Comparison of ENCODE assay signal across 35 cellular contexts in genomic region chr6:151409679-151410078, GRCh38. TPM values are rescaled to one million over a fixed set of nuclear protein-coding genes. Genes with fewer than 3 reads are reported as not detected.
DNase-seq lines count a peak whose midpoint lies in the region; ATAC-seq, FAIRE-seq and TF ChIP-seq lines count a peak whose summit lies in the region.
"Had no signal": no experiment of that assay in that cellular context is flagged by ENCODE, and none has a peak within 500 bp of the region (broad histone marks: within the 10 kb centered on the region; RNA-seq: fewer than 3 reads in every experiment).

No MANE protein-coding gene starts in this region.

- no peak overlapping the region for H3K4me3 ChIP-seq in CD8-positive, alpha-beta T cell (ENCODE audit: low read depth, low read length)
- H3K4me3 ChIP-seq in GM23338 (no peak overlapping the region), GM12878 (no peak overlapping the region), tibial nerve (no peak overlapping the region), lower leg skin (ENCODE audit: low read depth, poor library complexity, severe bottlenecking) (no peak overlapping the region), MM.1S (ENCODE audit: low read length) (no peak overlapping the region)
- H3K4me3 ChIP-seq: BLaER1 treated with 17β-estradiol and CSF1 and Interleukin-3, amounts not matched to agents 10 nM and 100 nM; breast epithelium; neural progenitor cell; right atrium auricular region; SJCRH30; smooth muscle cell; stomach; thyroid gland had no signal

- peaks cover 60% of the 10 kb centered on the region for H3K36me3 Mint-ChIP-seq in CD8-positive, alpha-beta T cell
- peaks cover 69% of the 10 kb centered on the region for H3K36me3 Mint-ChIP-seq in GM23338 (ENCODE audit: low read depth)
- peaks cover 27% of the 10 kb centered on the region for H3K36me3 Mint-ChIP-seq in natural killer cell treated with Interleukin-12 subunit alpha and Interleukin-12 subunit beta and Interleukin-15 and Interleukin-18, amount 100 ng/mL, for 72 hours

- 0 out of 2 replicates have a peak, but pooled peaks cover 6% of the 10 kb centered on the region for H3F3A ChIP-seq in GM23338 (replicated peaks; ENCODE audit: low read depth)
- H3F3A ChIP-seq in MM.1S (ENCODE audit: insufficient read depth, low read length): no peaks in the 10 kb centered on the region

- intact Hi-C loops in CD8-positive, alpha-beta T cell (cut with DNase I, micrococcal nuclease): loop anchor here (2.0 to 10.0 kb wide), 2 partner anchors 17 to 55 kb away; no protein-coding TSS in a partner anchor
- intact Hi-C loops in GM12878 (cut with micrococcal nuclease; ENCODE audit: unreplicated experiment) (no loop called here), lower leg skin (cut with DNase I; ENCODE audit: low total_unique reads) (no loop called here)

- H3K9me3 Mint-ChIP-seq in CD8-positive, alpha-beta T cell: no peaks in the 10 kb centered on the region
- no peaks in the 10 kb centered on the region; the same call in 2 of the 3 replicates for H3K9me3 Mint-ChIP-seq in GM23338
- no peaks in the 10 kb centered on the region for H3K9me3 Mint-ChIP-seq in natural killer cell treated with Interleukin-12 subunit alpha and Interleukin-12 subunit beta and Interleukin-15 and Interleukin-18, amount 100 ng/mL, for 72 hours

- H3K9ac ChIP-seq in GM12878 (ENCODE audit: control insufficient read depth, insufficient read depth, low read length) (no peak overlapping the region), MM.1S (ENCODE audit: low read length) (no peak overlapping the region)
- H3K9ac ChIP-seq: BLaER1 treated with 17β-estradiol and CSF1 and Interleukin-3, amounts not matched to agents 10 nM and 100 nM; neural progenitor cell had no signal

- 98% methylated on average over 6 of the region's 7 CpGs for WGBS in GM12878 (ENCODE audit: insufficient coverage, insufficient replicate concordance, low lambda C conversion rate, missing lambda C conversion rate)
- 86 to 92% methylated on average over 7 of the region's 7 CpGs for WGBS in tibial nerve, 2 donors
- 94 to 97% methylated on average over 7 of the region's 7 CpGs for WGBS in lower leg skin, 2 donors

- no peak overlapping the region for H3K4me3 Mint-ChIP-seq in CD8-positive, alpha-beta T cell
- no peak overlapping the region for H3K4me3 Mint-ChIP-seq in GM23338
- no peak overlapping the region for H3K4me3 Mint-ChIP-seq in natural killer cell treated with Interleukin-12 subunit alpha and Interleukin-12 subunit beta and Interleukin-15 and Interleukin-18, amount 100 ng/mL, for 72 hours
- H3K4me3 Mint-ChIP-seq: neural progenitor cell had no signal

- H3K27ac ChIP-seq in CD8-positive, alpha-beta T cell (ENCODE audit: low read depth, low read length): no peak overlapping the region
- H3K27ac ChIP-seq in GM23338 (ENCODE audit: low read depth) (no peak overlapping the region), GM12878 (ENCODE audit: control insufficient read depth, insufficient read depth) (no peak overlapping the region), tibial nerve (no peak overlapping the region), MM.1S (ENCODE audit: low read length) (no peak overlapping the region)
- H3K27ac ChIP-seq: BLaER1 treated with 17β-estradiol and CSF1 and Interleukin-3, amounts not matched to agents 10 nM and 100 nM; breast epithelium; epithelial cell of prostate; HL-60; neural progenitor cell; right atrium auricular region; SJCRH30; stomach; thyroid gland; VCaP had no signal

- no peaks in the 10 kb centered on the region for H3K27me3 Mint-ChIP-seq in CD8-positive, alpha-beta T cell (ENCODE audit: low read depth)
- H3K27me3 Mint-ChIP-seq in GM23338 (ENCODE audit: insufficient read depth, low read depth, poor library complexity): peaks cover 15% of the 10 kb centered on the region
- no peaks in the 10 kb centered on the region for H3K27me3 Mint-ChIP-seq in natural killer cell treated with Interleukin-12 subunit alpha and Interleukin-12 subunit beta and Interleukin-15 and Interleukin-18, amount 100 ng/mL, for 72 hours

- TF ChIP-seq CTCF in CD8-positive, alpha-beta T cell (IDR thresholded peaks at IDR 0.05): no peak
- TF ChIP-seq CTCF in GM23338 (conservative IDR thresholded peaks at IDR 0.05; ENCODE audit: low read depth in 2 of 2) (no peak), GM12878 (IDR thresholded peaks at IDR 0.05 in 2 of 3, conservative IDR thresholded peaks at IDR 0.05 in 1 of 3; ENCODE audit: control insufficient read depth in 2 of 3, extremely low read depth in 1 of 3, insufficient read depth in 1 of 3, low read depth in 3 of 3, low read length in 3 of 3) (no peak), tibial nerve (IDR thresholded peaks at IDR 0.05) (no peak), lower leg skin (IDR thresholded peaks at IDR 0.05) (no peak), MM.1S (IDR thresholded peaks at IDR 0.05; ENCODE audit: low read length) (no peak)

- no peak for DNase-seq in CD8-positive, alpha-beta T cell
- DNase-seq in GM23338 (ENCODE audit: low spot score): no peak
- DNase-seq in GM12878 (ENCODE audit: low read depth, low spot score): no peak
- DNase-seq in natural killer cell treated with Interleukin-12 subunit alpha and Interleukin-12 subunit beta and Interleukin-15 and Interleukin-18, amount 100 ng/mL, for 72 hours (ENCODE audit: low spot score): no peak
- DNase-seq in tibial nerve (ENCODE audit: low spot score in 2 of 2): no peak
- no peak for DNase-seq in lower leg skin (ENCODE audit: low spot score in 2 of 2)
- no peak for DNase-seq in MM.1S
- DNase-seq: activated CD4-positive, alpha-beta T cell treated with anti-CD3 and anti-CD28 coated beads for 48 hours; activated naive CD4-positive, alpha-beta T cell treated with anti-CD3 and anti-CD28 coated beads, Interleukin-2, amount 50 U/mL, for 16 hours; anterior cingulate cortex; effector CD4-positive, alpha-beta T cell; GOT3; hypothalamus; KG1; left cardiac atrium; mammary epithelial cell; NCI-H1105; NCI-H187; NCI-H2171; NCI-H82; SJCRH30; stomach; SW 1271; T1000; thyroid gland had no signal

- RAD21 ChIA-PET in GM12878 (lab: Charles Lee; ENCODE audit: unreplicated experiment): no interaction called here

- CTCF ChIA-PET in CD8-positive, alpha-beta T cell (lab: Charles Lee): no interaction called here
- CTCF ChIA-PET in GM12878 (lab: Yijun Ruan, JAX): interaction anchor here (6.7 kb wide), 1 partner anchor 30 kb away, joined by 76 read pairs; no protein-coding TSS in a partner anchor

- H3K79me2 ChIP-seq in GM23338 (replicated peaks; ENCODE audit: insufficient read depth): peaks cover 9% of the 10 kb centered on the region; the same call in 1 of the 2 replicates
- H3K79me2 ChIP-seq in GM12878 (ENCODE audit: control insufficient read depth, insufficient read depth, low read length): no peaks in the 10 kb centered on the region; the same call in 1 of the 2 replicates
- H3K79me2 ChIP-seq in MM.1S (ENCODE audit: low read length): no peaks in the 10 kb centered on the region

- no peak for FAIRE-seq in GM12878 (lab: Jason Lieb, UNC)
- FAIRE-seq: colon, G401.6 had no signal

- H3K4me1 ChIP-seq in CD8-positive, alpha-beta T cell (ENCODE audit: insufficient read depth, low read length): peaks cover 19% of the 10 kb centered on the region
- no peaks in the 10 kb centered on the region for H3K4me1 ChIP-seq in GM23338 (ENCODE audit: insufficient read depth)
- peaks cover 6% of the 10 kb centered on the region for H3K4me1 ChIP-seq in GM12878 (ENCODE audit: control insufficient read depth, insufficient read depth, low read length)
- H3K4me1 ChIP-seq in tibial nerve: no peaks in the 10 kb centered on the region
- no peaks in the 10 kb centered on the region for H3K4me1 ChIP-seq in MM.1S (ENCODE audit: low read length)
- H3K4me1 ChIP-seq: breast epithelium, neural progenitor cell, right atrium auricular region, SJCRH30, thyroid gland had no signal

- in situ Hi-C loops in GM12878 (cut with MboI): no loop called here

- TF ChIP-seq EP300 in GM12878 (IDR thresholded peaks at IDR 0.05; ENCODE audit: borderline replicate concordance in 1 of 2, control insufficient read depth in 1 of 2, low read depth in 2 of 2, low read length in 2 of 2) (no peak), tibial nerve (IDR thresholded peaks at IDR 0.05) (no peak)

- peaks cover 38% of the 10 kb centered on the region for H3K4me1 Mint-ChIP-seq in CD8-positive, alpha-beta T cell (ENCODE audit: low read depth)
- H3K4me1 Mint-ChIP-seq in GM23338: no peaks in the 10 kb centered on the region
- peaks cover 14 to 19% of the 10 kb centered on the region in 2 donors for H3K4me1 Mint-ChIP-seq in natural killer cell treated with Interleukin-12 subunit alpha and Interleukin-12 subunit beta and Interleukin-15 and Interleukin-18, amount 100 ng/mL, for 72 hours (ENCODE audit: low read depth in 2 of 2)
- H3K4me1 Mint-ChIP-seq: neural progenitor cell had no signal

- no peak for ATAC-seq in CD8-positive, alpha-beta T cell
- ATAC-seq in GM23338: no peak
- no peak for ATAC-seq in GM12878
- no peak for ATAC-seq in natural killer cell treated with Interleukin-12 subunit alpha and Interleukin-12 subunit beta and Interleukin-15 and Interleukin-18, amount 100 ng/mL, for 72 hours

- H3K27ac Mint-ChIP-seq in CD8-positive, alpha-beta T cell: peak overlapping the region; percentile 18
- H3K27ac Mint-ChIP-seq in GM23338: peak overlapping the region; percentile 56; the same call in 1 of the 2 replicates
- H3K27ac Mint-ChIP-seq in natural killer cell treated with Interleukin-12 subunit alpha and Interleukin-12 subunit beta and Interleukin-15 and Interleukin-18, amount 100 ng/mL, for 72 hours: peak overlapping the region; percentile 6 to 50

- no peaks in the 10 kb centered on the region for H3K36me3 ChIP-seq in CD8-positive, alpha-beta T cell (ENCODE audit: insufficient read depth, low read length)
- H3K36me3 ChIP-seq in GM23338 (ENCODE audit: insufficient read depth): peaks cover 9% of the 10 kb centered on the region
- H3K36me3 ChIP-seq in GM12878 (ENCODE audit: control insufficient read depth in 2 of 2, insufficient read depth in 2 of 2, low read length in 1 of 2): peaks cover 4 to 31% of the 10 kb centered on the region in 2 experiments; a peak in 3 of 4 replicates
- H3K36me3 ChIP-seq in tibial nerve: peaks cover 0 to 69% (median 0%) of the 10 kb centered on the region in 3 donors
- H3K36me3 ChIP-seq in MM.1S (replicated peaks; ENCODE audit: insufficient read depth, low read length): no peaks in the 10 kb centered on the region
- H3K36me3 ChIP-seq: breast epithelium had no signal

- TF ChIP-seq RAD21 in GM12878 (IDR thresholded peaks at IDR 0.05; ENCODE audit: insufficient read depth, low read depth, low read length): no peak

- POLR2A ChIA-PET in CD8-positive, alpha-beta T cell (lab: Charles Lee): no interaction called here
- POLR2A ChIA-PET in GM12878 (lab: Charles Lee): interaction anchor here (0.6 kb wide), 1 partner anchor 552 kb away, joined by 6 read pairs; no protein-coding TSS in a partner anchor

- H2AFZ ChIP-seq in GM23338: no peak overlapping the region
- no peak overlapping the region for H2AFZ ChIP-seq in GM12878 (ENCODE audit: control insufficient read depth, low read depth, low read length)
- no peak overlapping the region for H2AFZ ChIP-seq in MM.1S (ENCODE audit: low read length)
- H2AFZ ChIP-seq: neural progenitor cell had no signal

- H4K20me1 ChIP-seq in GM23338 (replicated peaks; ENCODE audit: insufficient read depth) (peaks cover 17% of the 10 kb centered on the region; the same call in 1 of the 2 replicates), GM12878 (ENCODE audit: control insufficient read depth, insufficient read depth) (no peaks in the 10 kb centered on the region), MM.1S (ENCODE audit: insufficient read depth, low read length) (no peaks in the 10 kb centered on the region)

- H3K27me3 ChIP-seq in CD8-positive, alpha-beta T cell (ENCODE audit: insufficient read depth, low read length): no peaks in the 10 kb centered on the region
- no peaks in the 10 kb centered on the region for H3K27me3 ChIP-seq in GM23338 (ENCODE audit: insufficient read depth)
- no peaks in the 10 kb centered on the region for H3K27me3 ChIP-seq in GM12878 (replicated peaks in 1 of 2; ENCODE audit: control insufficient read depth in 2 of 2, insufficient read depth in 2 of 2, low read length in 1 of 2)
- H3K27me3 ChIP-seq in tibial nerve: no peaks in the 10 kb centered on the region
- H3K27me3 ChIP-seq in MM.1S (replicated peaks; ENCODE audit: insufficient read depth, low read length): no peaks in the 10 kb centered on the region
- H3K27me3 ChIP-seq: BLaER1 treated with 17β-estradiol and CSF1 and Interleukin-3, amounts not matched to agents 10 nM and 100 nM; breast epithelium; neural progenitor cell; right atrium auricular region; SJCRH30; stomach; thyroid gland had no signal

- H3K9me3 ChIP-seq in CD8-positive, alpha-beta T cell (ENCODE audit: low read length): no peaks in the 10 kb centered on the region
- H3K9me3 ChIP-seq in GM12878 (replicated peaks; ENCODE audit: control insufficient read depth, insufficient read depth, low read length) (peaks cover 2% of the 10 kb centered on the region; the same call in 1 of the 3 replicates), tibial nerve (no peaks in the 10 kb centered on the region), MM.1S (replicated peaks; ENCODE audit: insufficient read depth, low read length) (no peaks in the 10 kb centered on the region)
- H3K9me3 ChIP-seq: breast epithelium, right atrium auricular region, SJCRH30, stomach, thyroid gland had no signal

- SMC1A ChIA-PET in GM12878 (lab: Charles Lee; ENCODE audit: uncharacterized antibody, unreplicated experiment): no interaction called here

- BruUV-seq in GM12878 (replicated peaks; lab: Mats Ljungman, UMichigan): no TSS peak

- no peak overlapping the region for H3K4me2 ChIP-seq in GM23338
- no peak overlapping the region for H3K4me2 ChIP-seq in GM12878 (ENCODE audit: control insufficient read depth, insufficient read depth)
- no peak overlapping the region for H3K4me2 ChIP-seq in MM.1S (ENCODE audit: low read depth, low read length)
- H3K4me2 ChIP-seq: BLaER1 treated with 17β-estradiol and CSF1 and Interleukin-3, amounts not matched to agents 10 nM and 100 nM; neural progenitor cell; smooth muscle cell had no signal

- 0 out of 2 replicates have a peak, but pooled peaks have one; percentile 19 for TF ChIP-seq POLR2A in GM12878 (IDR thresholded peaks at IDR 0.05; ENCODE audit: low read depth, low read length)
- no peak for TF ChIP-seq POLR2A in tibial nerve (IDR thresholded peaks at IDR 0.05)
- no peak for TF ChIP-seq POLR2A in lower leg skin (IDR thresholded peaks at IDR 0.05)

- H3K9me2 ChIP-seq in GM23338 (ENCODE audit: insufficient read depth): no peaks in the 10 kb centered on the region
- H3K9me2 ChIP-seq in MM.1S (replicated peaks; ENCODE audit: insufficient read depth, low read length): no peaks in the 10 kb centered on the region

RNA-seq across cellular contexts. Expression of gene ZBTB2, which starts 18.3 kb away (rescaled TPM):
- total RNA-seq in CD8-positive, alpha-beta T cell: 10 to 100 TPM; 22.1 to 23.0 TPM
- 20.6 and 21.9 TPM in 2 replicates for total RNA-seq in GM23338 (2014; rRNA removed; shearing (Covaris generic))
- polyA plus RNA-seq in GM23338 (2016; fragmentation: Nextera tagmentation; extraction: Ambion mirVana) (10.7 and 11.4 TPM in 2 replicates), GM12878 (2011; rRNA removed) (19.4 and 20.9 TPM in 2 replicates), GM12878 (2014; fragmentation: Illumina TruSeq; extraction: Trizol) (21.9 and 23.5 TPM in 2 replicates), GM12878 (2014; fragmentation: Nextera tagmentation; extraction: Ambion mirVana) (1 to 10 TPM; 4.2 to 5.4 TPM), GM12878 (2014; rRNA removed) (12.7 and 13.3 TPM in 2 replicates), GM12878 (2016; fragmentation: Nextera tagmentation; extraction: Ambion mirVana) (10 to 100 TPM; 14.4 to 15.4 TPM)
- 6.0 and 6.1 TPM in 2 replicates for total RNA-seq in GM12878 (2013; cell fraction: nucleolus; rRNA removed)
- total RNA-seq in GM12878 (2014; rRNA removed) (17.6 and 20.9 TPM in 2 replicates), GM12878 (2014; rRNA removed; fragmentation: Illumina TruSeq; extraction: Trizol) (16.5 and 18.6 TPM in 2 replicates), GM12878 (2021) (14.5 and 14.7 TPM in 2 replicates), tibial nerve (10 to 100 TPM in 2 of 4 donors, 1 to 10 TPM in 2; 5.7 to 13.8 (median 10.2) TPM), lower leg skin (10 to 100 TPM; 10.9 to 12.3 (median 11.3) TPM)
- polyA plus RNA-seq in GM12878 (2011; ENCODE audit: low read depth): 10.2 TPM
- 19.2 and 19.7 TPM in 2 replicates for polyA plus RNA-seq in GM12878 (2011; cell fraction: cytosol; rRNA removed)
- polyA plus RNA-seq in GM12878 (2011; cell fraction: nucleus; rRNA removed): 7.8 and 8.2 TPM in 2 replicates
- polyA plus RNA-seq in GM12878 (2012): 13.6 and 15.6 TPM in 2 replicates
- polyA minus RNA-seq in GM12878 (2011; rRNA and poly(A)+ RNA removed): 30.5 and 31.1 TPM in 2 replicates
- 8.3 and 8.9 TPM in 2 replicates for polyA minus RNA-seq in GM12878 (2011; cell fraction: cytosol; rRNA and poly(A)+ RNA removed)
- polyA minus RNA-seq in GM12878 (2011; cell fraction: nucleus; rRNA and poly(A)+ RNA removed): 2.8 and 6.3 TPM in 2 replicates
- total RNA-seq in natural killer cell treated with Interleukin-12 subunit alpha and Interleukin-12 subunit beta and Interleukin-15 and Interleukin-18, amount 100 ng/mL, for 72 hours: 10 to 100 TPM; 20.4 to 23.8 TPM

RNA-seq across cellular contexts. Expression of gene RMND1, which starts 42.2 kb away (rescaled TPM):
- 1 to 10 TPM; 5.8 to 6.3 TPM for total RNA-seq in CD8-positive, alpha-beta T cell
- total RNA-seq in GM23338 (2014; rRNA removed; shearing (Covaris generic)): 27.7 and 34.4 TPM in 2 replicates
- polyA plus RNA-seq in GM23338 (2016; fragmentation: Nextera tagmentation; extraction: Ambion mirVana) (23.5 and 27.5 TPM in 2 replicates), GM12878 (2011; rRNA removed) (15.9 and 24.3 TPM in 2 replicates), GM12878 (2014; fragmentation: Illumina TruSeq; extraction: Trizol) (26.7 and 29.7 TPM in 2 replicates), GM12878 (2014; fragmentation: Nextera tagmentation; extraction: Ambion mirVana) (10 to 100 TPM; 18.9 to 24.0 TPM), GM12878 (2014; rRNA removed) (18.0 and 18.3 TPM in 2 replicates), GM12878 (2016; fragmentation: Nextera tagmentation; extraction: Ambion mirVana) (10 to 100 TPM; 28.3 to 32.2 TPM)
- 46.0 and 46.8 TPM in 2 replicates for total RNA-seq in GM12878 (2013; cell fraction: nucleolus; rRNA removed)
- total RNA-seq in GM12878 (2014; rRNA removed) (18.3 and 23.5 TPM in 2 replicates), GM12878 (2014; rRNA removed; fragmentation: Illumina TruSeq; extraction: Trizol) (30.4 and 34.5 TPM in 2 replicates), GM12878 (2021) (14.2 and 18.3 TPM in 2 replicates), tibial nerve (10 to 100 TPM; 18.4 to 31.8 (median 27.0) TPM), lower leg skin (10 to 100 TPM; 11.7 to 21.7 (median 16.6) TPM)
- polyA plus RNA-seq in GM12878 (2011; ENCODE audit: low read depth): 11.6 TPM
- polyA plus RNA-seq in GM12878 (2011; cell fraction: cytosol; rRNA removed): 9.4 and 11.0 TPM in 2 replicates
- polyA plus RNA-seq in GM12878 (2011; cell fraction: nucleus; rRNA removed): 4.7 and 7.2 TPM in 2 replicates
- 17.2 and 21.0 TPM in 2 replicates for polyA plus RNA-seq in GM12878 (2012)
- 15.5 and 20.0 TPM in 2 replicates for polyA minus RNA-seq in GM12878 (2011; rRNA and poly(A)+ RNA removed)
- polyA minus RNA-seq in GM12878 (2011; cell fraction: cytosol; rRNA and poly(A)+ RNA removed): 7.8 and 9.7 TPM in 2 replicates
- polyA minus RNA-seq in GM12878 (2011; cell fraction: nucleus; rRNA and poly(A)+ RNA removed): 11.8 and 20.0 TPM in 2 replicates
- total RNA-seq in natural killer cell treated with Interleukin-12 subunit alpha and Interleukin-12 subunit beta and Interleukin-15 and Interleukin-18, amount 100 ng/mL, for 72 hours: 10 to 100 TPM; 19.2 to 27.3 TPM

Comparison
In these comparisons a context has a peak if more than half of its experiments do, and no peak if none do; other contexts are left out.
1. intact Hi-C loops: an anchor here in CD8-positive, alpha-beta T cell (2.0 to 10.0 kb wide); none called in GM12878 and lower leg skin.